ENCODE assay signal across 8 cellular contexts in genomic region chr4:89158884-89159503, GRCh38. TPM values are rescaled to one million over a fixed set of nuclear protein-coding genes. Genes with fewer than 3 reads are reported as not detected.
DNase-seq lines count a peak whose midpoint lies in the region; ATAC-seq, FAIRE-seq and TF ChIP-seq lines count a peak whose summit lies in the region.

No MANE protein-coding gene starts in this region.

- H3K36me3 Mint-ChIP-seq in activated CD4-positive, alpha-beta memory T cell treated with anti-CD3 and anti-CD28 coated beads for 36 hours, result no peaks in the 10 kb centered on the region

- no peaks in the 10 kb centered on the region for H3K79me2 ChIP-seq in OCI-LY3 (ENCODE audit: low read length)
- H3K79me2 ChIP-seq in H1 (ENCODE audit: control insufficient read depth in 1 of 2, insufficient read depth in 2 of 2, low read length in 2 of 2), result no peaks in the 10 kb centered on the region

- no peak overlapping the region for H4K5ac ChIP-seq in H1 (ENCODE audit: insufficient read length, low read depth, low read length)

- H3K9me3 ChIP-seq in A549 (no peaks in the 10 kb centered on the region), OCI-LY3 (ENCODE audit: insufficient read depth, low read length) (no peaks in the 10 kb centered on the region), H1 (ENCODE audit: insufficient read depth in 2 of 2, low read depth in 1 of 2, low read length in 1 of 2) (no peaks in the 10 kb centered on the region)

- H3K27ac Mint-ChIP-seq in activated CD4-positive, alpha-beta memory T cell treated with anti-CD3 and anti-CD28 coated beads for 36 hours, result no peak overlapping the region

- H3K23me2 ChIP-seq in H1 (ENCODE audit: low read depth, low read length), result no peaks in the 10 kb centered on the region

- TF ChIP-seq POLR2A in A549 (IDR thresholded peaks at IDR 0.05; ENCODE audit: low read length) (no peak), H1 (IDR thresholded peaks at IDR 0.05; ENCODE audit: control extremely low read depth in 1 of 2, low read depth in 2 of 2, low read length in 2 of 2) (no peak)

- DNase-seq in A549 (ENCODE audit: low read depth in 1 of 2, low spot score in 1 of 2), result peak; percentile 25 to 64
- DNase-seq in GM10266 (ENCODE audit: extremely low spot score), result peak; percentile 20
- no peak for DNase-seq in H1 (ENCODE audit: low read depth in 1 of 2, low spot score in 2 of 2)
- DNase-seq in middle frontal gyrus (ENCODE audit: extremely low spot score, low spot score), result peak; percentile 50
- DNase-seq in activated CD4-positive, alpha-beta memory T cell treated with anti-CD3 and anti-CD28 coated beads for 36 hours, result no peak
- DNase-seq in activated CD4-positive, alpha-beta T cell treated with anti-CD3 and anti-CD28 coated beads for 1 hour, result no peak

- TF ChIP-seq CTCF in A549 (IDR thresholded peaks at IDR 0.05), result peak; percentile 72
- TF ChIP-seq CTCF in GM10266 (IDR thresholded peaks at IDR 0.05; ENCODE audit: control insufficient read depth, insufficient read depth, low read depth, missing control alignments), result peak; percentile 71
- TF ChIP-seq CTCF in OCI-LY3 (IDR thresholded peaks at IDR 0.05; ENCODE audit: low read depth, low read length), result peak; percentile 81
- peak in 2 of 3 experiments; percentile 37 to 63; a peak in 2 of 4 replicates for TF ChIP-seq CTCF in H1 (IDR thresholded peaks at IDR 0.05; ENCODE audit: control extremely low read depth in 1 of 3, insufficient read depth in 1 of 3, low read depth in 1 of 3, low read length in 3 of 3)

- no peak overlapping the region for H3K23ac ChIP-seq in H1 (ENCODE audit: insufficient read length)

- intact Hi-C loops in activated CD4-positive, alpha-beta memory T cell treated with anti-CD3 and anti-CD28 coated beads for 36 hours (cut with micrococcal nuclease), result loop anchor here (1.0 to 10.0 kb wide), 4 partner anchors 68 to 744 kb away; partner anchors contain the start of gene GPRIN3

- TF ChIP-seq EP300 in A549 (IDR thresholded peaks at IDR 0.05), result no peak
- TF ChIP-seq EP300 in H1 (IDR thresholded peaks at IDR 0.05; ENCODE audit: borderline replicate concordance in 1 of 2, low read depth in 2 of 2, low read length in 2 of 2), result no peak

- H4K91ac ChIP-seq in H1 (replicated peaks; ENCODE audit: insufficient read length, low read length), result no peak overlapping the region

- no peak overlapping the region for H3K18ac ChIP-seq in H1 (ENCODE audit: extremely low read depth, low read length)

- H3K27ac ChIP-seq in A549 (peak overlapping the region in 1 of 2 experiments; percentile 31; a peak in 1 of 6 replicates), OCI-LY3 (ENCODE audit: low read length) (no peak overlapping the region), H1 (ENCODE audit: low read depth, low read length) (no peak overlapping the region)

- H3K36me3 ChIP-seq in OCI-LY3 (replicated peaks; ENCODE audit: low read depth, low read length) (no peaks in the 10 kb centered on the region), H1 (ENCODE audit: control insufficient read depth in 2 of 4, insufficient read depth in 4 of 4, low read length in 3 of 4) (no peaks in the 10 kb centered on the region)

- ATAC-seq in A549 (peak; percentile 43 to 72; a peak in 3 of 6 replicates), HG03442 (IDR thresholded peaks at IDR 0.05; ENCODE audit: unreplicated experiment) (peak; percentile 58)

- H3K14ac ChIP-seq in H1 (ENCODE audit: insufficient read length), result no peak overlapping the region

- H3K4me2 ChIP-seq in A549 (peak overlapping the region; percentile 20; the same call in 1 of the 3 replicates), OCI-LY3 (ENCODE audit: low read length) (peak overlapping the region; percentile 43), H1 (ENCODE audit: insufficient read depth in 1 of 2, low read depth in 2 of 2, low read length in 2 of 2) (no peak overlapping the region)

- H2BK20ac ChIP-seq in H1 (ENCODE audit: low read length), result no peak overlapping the region

- WGBS in A549 (ENCODE audit: missing lambda C conversion rate), result 1% methylated on average over 2 of the region's 2 CpGs
- WGBS in H1 (ENCODE audit: extremely low coverage in 1 of 2, insufficient coverage in 1 of 2, insufficient read length in 1 of 2, insufficient replicate concordance in 2 of 2, low coverage in 1 of 2, low lambda C conversion rate in 2 of 2, missing lambda C conversion rate in 1 of 2), 2 experiments, result 28% methylated on average over 2 of the region's 2 CpGs; no CpG with 5 or more reads in 1 of the 2 experiments

- CTCF ChIA-PET in A549 (lab: Yijun Ruan, JAX) (interaction anchor here (0.7 to 1.6 kb wide), 5 partner anchors 12 to 869 kb away, joined by 3 to 5 read pairs (median 4); no protein-coding TSS in a partner anchor), H1 (lab: Charles Lee; ENCODE audit: partially characterized antibody) (interaction anchor here (0.7 to 4.4 kb wide), 12 partner anchors 12 to 414 kb away, joined by 3 to 29 read pairs (median 3); no protein-coding TSS in a partner anchor)
- CTCF ChIA-PET in activated CD4-positive, alpha-beta memory T cell treated with anti-CD3 and anti-CD28 coated beads for 36 hours (lab: Charles Lee), result interaction anchor here (0.7 to 5.0 kb wide), 2 partner anchors 43 to 67 kb away, joined by 3 to 19 read pairs; no protein-coding TSS in a partner anchor

- no peaks in the 10 kb centered on the region for H3K79me1 ChIP-seq in H1 (ENCODE audit: low read depth, low read length)

- peaks cover 5% of the 10 kb centered on the region for H3K27me3 Mint-ChIP-seq in activated CD4-positive, alpha-beta memory T cell treated with anti-CD3 and anti-CD28 coated beads for 36 hours

- no peak overlapping the region for H3K4me3 Mint-ChIP-seq in activated CD4-positive, alpha-beta memory T cell treated with anti-CD3 and anti-CD28 coated beads for 36 hours

- no peak overlapping the region for H4K8ac ChIP-seq in H1 (ENCODE audit: extremely low read depth, insufficient read depth, low read length)

- H3K27me3 ChIP-seq in OCI-LY3 (ENCODE audit: low read depth, low read length) (no peaks in the 10 kb centered on the region), H1 (replicated peaks in 1 of 4; ENCODE audit: control insufficient read depth in 3 of 4, extremely low read depth in 1 of 4, insufficient read depth in 3 of 4, low read length in 3 of 4) (no peaks in the 10 kb centered on the region)

- H2BK5ac ChIP-seq in H1 (ENCODE audit: low read depth, low read length), result no peak overlapping the region

- no peak overlapping the region for H3K4ac ChIP-seq in H1 (replicated peaks; ENCODE audit: insufficient read length, low read depth, low read length)

- H2BK12ac ChIP-seq in H1 (ENCODE audit: low read depth, low read length), result no peak overlapping the region

- no peak overlapping the region for H2BK15ac ChIP-seq in H1 (ENCODE audit: low read length)

- H2AFZ ChIP-seq in OCI-LY3 (ENCODE audit: low read depth, low read length) (peak overlapping the region; percentile 71), H1 (ENCODE audit: low read length) (no peak overlapping the region)

- peak; percentile 70 for FAIRE-seq in A549 (lab: Jason Lieb, UNC)
- FAIRE-seq in H1 (lab: Jason Lieb, UNC), result no peak

- no peak overlapping the region for H2AK5ac ChIP-seq in H1 (ENCODE audit: low read depth, low read length)

- POLR2A ChIA-PET in A549 (lab: Yijun Ruan, JAX) (no interaction called here), H1 (lab: Charles Lee; ENCODE audit: partially characterized antibody) (no interaction called here)
- POLR2A ChIA-PET in activated CD4-positive, alpha-beta memory T cell treated with anti-CD3 and anti-CD28 coated beads for 36 hours (lab: Charles Lee), result no interaction called here

- peaks cover 4% of the 10 kb centered on the region for H3K9me3 Mint-ChIP-seq in activated CD4-positive, alpha-beta memory T cell treated with anti-CD3 and anti-CD28 coated beads for 36 hours

- no peak overlapping the region for H3K56ac ChIP-seq in H1 (replicated peaks; ENCODE audit: insufficient read length, low read depth, low read length)

- TF ChIP-seq RAD21 in A549 (conservative IDR thresholded peaks at IDR 0.05 in 1 of 2, IDR thresholded peaks at IDR 0.05 in 1 of 2) (peak; percentile 76 to 79), H1 (IDR thresholded peaks at IDR 0.05 in 1 of 2, conservative IDR thresholded peaks at IDR 0.05 in 1 of 2; ENCODE audit: low read depth in 2 of 2, low read length in 2 of 2) (peak; percentile 67 to 72)

- H2BK120ac ChIP-seq in H1 (replicated peaks; ENCODE audit: low read depth, low read length), result no peak overlapping the region

- no peaks in the 10 kb centered on the region for H4K20me1 ChIP-seq in OCI-LY3 (ENCODE audit: insufficient read depth, low read length)
- no peaks in the 10 kb centered on the region for H4K20me1 ChIP-seq in H1 (replicated peaks in 1 of 2; ENCODE audit: control insufficient read depth in 1 of 2, insufficient read depth in 2 of 2, low read length in 2 of 2)

- H3K4me3 ChIP-seq in A549 (no peak overlapping the region), OCI-LY3 (ENCODE audit: low read length) (peak overlapping the region; percentile 40), H1 (ENCODE audit: extremely low read depth in 1 of 4, insufficient read depth in 2 of 4, low read depth in 3 of 4, low read length in 4 of 4) (no peak overlapping the region)

- no peaks in the 10 kb centered on the region for H3K4me1 Mint-ChIP-seq in activated CD4-positive, alpha-beta memory T cell treated with anti-CD3 and anti-CD28 coated beads for 36 hours (ENCODE audit: low read depth)

- peaks cover 16% of the 10 kb centered on the region; the same call in 2 of the 3 replicates for H3K4me1 ChIP-seq in A549
- peaks cover 5% of the 10 kb centered on the region; the same call in 1 of the 2 replicates for H3K4me1 ChIP-seq in OCI-LY3 (ENCODE audit: low read length)
- no peaks in the 10 kb centered on the region for H3K4me1 ChIP-seq in H1 (replicated peaks in 1 of 4; ENCODE audit: control insufficient read depth in 3 of 4, insufficient read depth in 4 of 4, low read length in 3 of 4)

- H3K9ac ChIP-seq in OCI-LY3 (ENCODE audit: low read length), result peak overlapping the region; percentile 26
- H3K9ac ChIP-seq in H1 (replicated peaks in 1 of 4; ENCODE audit: extremely low read depth in 1 of 4, low read depth in 3 of 4, low read length in 3 of 4), result no peak overlapping the region

RNA-seq across cellular contexts. Expression of gene TIGD2, which starts 47.7 kb away (rescaled TPM):
- 8.8 and 10.7 TPM in 2 replicates for polyA plus RNA-seq in A549 (2011; rRNA removed)
- polyA plus RNA-seq in A549 (2012; cell fraction: cytosol; rRNA removed), result 2.0 and 2.1 TPM in 2 replicates
- 1.1 and 1.6 TPM in 2 replicates for polyA plus RNA-seq in A549 (2012; cell fraction: nucleus; rRNA removed)
- polyA plus RNA-seq in A549 (2017; fragmentation: RNase III; extraction: RNeasy Plus Mini Kit Qiagen cat#74134 plus additional on column Dnase treatment), result 6.6 to 7.5 TPM (median 7.2 TPM) in 3 replicates
- 4.6 and 5.1 TPM in 2 replicates for polyA minus RNA-seq in A549 (2011; rRNA and poly(A)+ RNA removed)
- total RNA-seq in H1 (2021; fragmentation: NEBNext Ultra II Directional; extraction: Animal tissue kit (Norgen Biotek cat#: 25700)), result 5.7 and 5.9 TPM in 2 replicates
- polyA plus RNA-seq in H1 (2011; rRNA removed), result 1.8 and 2.4 TPM in 2 replicates
- 2.1 TPM for polyA plus RNA-seq in H1 (2011; cell fraction: cytosol; rRNA removed)
- polyA plus RNA-seq in H1 (2011; cell fraction: nucleus; rRNA removed), result 1.8 TPM
- 3.5 to 5.7 TPM (median 3.7 TPM) in 4 replicates for polyA plus RNA-seq in H1 (2012, experiment 1 of 2)
- 0.62 TPM for polyA plus RNA-seq in H1 (2012, experiment 2 of 2)
- 4.3 TPM for polyA plus RNA-seq in H1 (2013, experiment 1 of 2)
- 4.1 TPM for polyA plus RNA-seq in H1 (2013, experiment 2 of 2)
- 3.2 and 5.1 TPM in 2 replicates for polyA minus RNA-seq in H1 (2011; rRNA and poly(A)+ RNA removed)
- 1.7 TPM for polyA minus RNA-seq in H1 (2011; cell fraction: cytosol; rRNA and poly(A)+ RNA removed)
- polyA minus RNA-seq in H1 (2011; cell fraction: nucleus; rRNA and poly(A)+ RNA removed), result 7.4 TPM
- 1 to 10 TPM; 1.1 to 1.4 TPM for total RNA-seq in activated CD4-positive, alpha-beta memory T cell treated with anti-CD3 and anti-CD28 coated beads for 36 hours

Comparison
In these comparisons a context has a peak if more than half of its experiments do, and no peak if none do; other contexts are left out.
1. DNase-seq: peak in A549 (2 of 2), GM10266 (single experiment) and middle frontal gyrus (single experiment); none in H1 (0 of 2), activated CD4-positive, alpha-beta memory T cell treated with anti-CD3 and anti-CD28 coated beads for 36 hours (single experiment) and activated CD4-positive, alpha-beta T cell treated with anti-CD3 and anti-CD28 coated beads for 1 hour (single experiment).
2. H3K4me2 ChIP-seq: peak in A549 (single experiment) and OCI-LY3 (single experiment); none in H1 (0 of 2).
3. Of the 18 proteins assayed by ChIP-seq in both H1 and A549: peak only in H1: CEBPB; only in A549: none; in both: CTCF and RAD21; in neither: 15.
4. Peak in every context shown above with its lines, with median percentiles within 50 percentile points of each other: CTCF ChIP-seq.